In genomic region chr10:123096452-123096851, GRCh38 we compare ENCODE assay signal across 1 cellular context.
TF ChIP-seq lines count a peak whose summit lies in the region.

No MANE protein-coding gene starts in this region.

TF ChIP-seq in HepG2, 621 proteins besides CTCF, POLR2A, EP300 and RAD21:
- TF ChIP-seq SIN3B (IDR thresholded peaks at IDR 0.05; ENCODE audit: low read length) (no peak), KDM5A (IDR thresholded peaks at IDR 0.05; ENCODE audit: borderline replicate concordance, low read length) (no peak), ZNF407 (CRISPR knock-in tag; IDR thresholded peaks at IDR 0.05; ENCODE audit: not compliant biosample characterization) (no peak), ZC3H4 (CRISPR knock-in tag; IDR thresholded peaks at IDR 0.05; ENCODE audit: borderline replicate concordance) (no peak), ZNF337 (CRISPR knock-in tag; IDR thresholded peaks at IDR 0.05; ENCODE audit: borderline replicate concordance, low read depth) (no peak), ZNF850 (CRISPR knock-in tag; conservative IDR thresholded peaks at IDR 0.05) (no peak), ATF5 (CRISPR knock-in tag; IDR thresholded peaks at IDR 0.05; ENCODE audit: low read depth) (no peak), MATR3 (CRISPR knock-in tag; IDR thresholded peaks at IDR 0.05) (no peak), ZBTB44 (CRISPR knock-in tag; IDR thresholded peaks at IDR 0.05) (no peak)
